ENCODE assay signal across 10 cellular contexts in genomic region chr10:125155101-125155500, GRCh38. TPM values are rescaled to one million over a fixed set of nuclear protein-coding genes. Genes with fewer than 3 reads are reported as not detected.
DNase-seq lines count a peak whose midpoint lies in the region; ATAC-seq and TF ChIP-seq lines count a peak whose summit lies in the region.
"Had no signal": no experiment of that assay in that cellular context is flagged by ENCODE, and none has a peak within 500 bp of the region (broad histone marks: within the 10 kb centered on the region; RNA-seq: fewer than 3 reads in every experiment).

No MANE protein-coding gene starts in this region.

- H4K91ac ChIP-seq in IMR-90 (ENCODE audit: insufficient read depth, low read depth, low read length) = no peak overlapping the region

- intact Hi-C loops in IMR-90 (cut with micrococcal nuclease) = loop anchor here (5.0 kb wide), 2 partner anchors 158 to 472 kb away; no protein-coding TSS in a partner anchor
- intact Hi-C loops in lower leg skin (cut with DNase I; ENCODE audit: low total_unique reads) = no loop called here

- TF ChIP-seq RAD21 in IMR-90 (IDR thresholded peaks at IDR 0.05; ENCODE audit: low read length) = no peak

- TF ChIP-seq CTCF in IMR-90 (conservative IDR thresholded peaks at IDR 0.05; ENCODE audit: low read depth, low read length) (no peak), thoracic aorta (IDR thresholded peaks at IDR 0.05) (no peak), lower leg skin (IDR thresholded peaks at IDR 0.05) (no peak)

- H3K79me2 ChIP-seq in mesendoderm (ENCODE audit: control insufficient read depth, insufficient read depth, low read length) = peaks cover 90% of the 10 kb centered on the region

- H3K4ac ChIP-seq in IMR-90 (ENCODE audit: low read depth, low read length) (peak overlapping the region; percentile 54; the same call in 1 of the 2 replicates), mesendoderm (ENCODE audit: low read depth, low read length) (no peak overlapping the region)

- peak overlapping the region; percentile 48; the same call in 1 of the 2 replicates for H3K23ac ChIP-seq in IMR-90 (ENCODE audit: low read depth, low read length)
- no peak overlapping the region for H3K23ac ChIP-seq in mesendoderm (ENCODE audit: low read length)

- dilution Hi-C loops in IMR-90 (cut with HindIII; ENCODE audit: low sequenced_read_pairs, unreplicated experiment) = no loop called here

- no peak overlapping the region for H2BK15ac ChIP-seq in IMR-90 (ENCODE audit: low read depth, low read length)
- H2BK15ac ChIP-seq in mesendoderm (replicated peaks; ENCODE audit: low read depth) = no peak overlapping the region

- peaks cover 78% of the 10 kb centered on the region for H4K20me1 ChIP-seq in IMR-90 (ENCODE audit: insufficient read depth, low read length)

- no peaks in the 10 kb centered on the region for H3K27me3 ChIP-seq in IMR-90 (ENCODE audit: control insufficient read depth, insufficient read depth, low read length)
- no peaks in the 10 kb centered on the region for H3K27me3 ChIP-seq in ectodermal cell (ENCODE audit: control insufficient read depth, insufficient read depth, low read length, poor library complexity, severe bottlenecking)
- H3K27me3 ChIP-seq in mesendoderm (ENCODE audit: insufficient read depth, low read length, poor library complexity) = no peaks in the 10 kb centered on the region
- no peaks in the 10 kb centered on the region for H3K27me3 ChIP-seq in thoracic aorta (replicated peaks; ENCODE audit: insufficient read depth)

- H3K4me3 ChIP-seq in IMR-90 (ENCODE audit: insufficient read depth, low read depth, low read length) (no peak overlapping the region), ectodermal cell (ENCODE audit: insufficient read depth, low read depth, low read length) (no peak overlapping the region), mesendoderm (ENCODE audit: low read length) (no peak overlapping the region), thoracic aorta (peak overlapping the region; percentile 42), lower leg skin (ENCODE audit: low read depth, poor library complexity, severe bottlenecking) (no peak overlapping the region)

- CTCF ChIA-PET in IMR-90 (lab: Yijun Ruan, JAX) = interaction anchor here (1.9 kb wide), 1 partner anchor 10 kb away, joined by 7 read pairs; no protein-coding TSS in a partner anchor

- POLR2A ChIA-PET in IMR-90 (lab: Charles Lee; ENCODE audit: unreplicated experiment) = no interaction called here

- H3K9me3 ChIP-seq in IMR-90 (ENCODE audit: control insufficient read depth, insufficient read depth, low read length) = no peaks in the 10 kb centered on the region
- no peaks in the 10 kb centered on the region for H3K9me3 ChIP-seq in ectodermal cell (ENCODE audit: control insufficient read depth, low read length)
- H3K9me3 ChIP-seq in thoracic aorta = no peaks in the 10 kb centered on the region

- no TSS peak for BruUV-seq in IMR-90 (replicated peaks; lab: Mats Ljungman, UMichigan)

- H3K56ac ChIP-seq in IMR-90 (ENCODE audit: extremely low read depth, insufficient read depth, low read length) = no peak overlapping the region
- H3K56ac ChIP-seq in mesendoderm (ENCODE audit: low read length) = peak overlapping the region; percentile 72

- WGBS in IMR-90 (ENCODE audit: extremely low coverage in 2 of 2, insufficient read length in 1 of 2), 2 experiments = 37% methylated on average over 7 of the region's 8 CpGs; no CpG with 5 or more reads in 1 of the 2 experiments
- 4 to 5% methylated on average over 8 of the region's 8 CpGs for WGBS in ectodermal cell, 2 experiments
- no CpG with 5 or more reads among the region's 8 CpGs for WGBS in mesendoderm (ENCODE audit: extremely low coverage, insufficient coverage, low lambda C conversion rate)
- WGBS in lower leg skin, 2 donors = 56 to 63% methylated on average over 8 of the region's 8 CpGs

- TF ChIP-seq POLR2A in IMR-90 (IDR thresholded peaks at IDR 0.05; ENCODE audit: low read depth, low read length) (no peak), lower leg skin (IDR thresholded peaks at IDR 0.05) (no peak)

- peaks cover 10% of the 10 kb centered on the region for H3K36me3 ChIP-seq in IMR-90 (ENCODE audit: control insufficient read depth, insufficient read depth, low read length)
- peaks cover 5% of the 10 kb centered on the region for H3K36me3 ChIP-seq in ectodermal cell (ENCODE audit: control insufficient read depth, insufficient read depth, low read length)
- H3K36me3 ChIP-seq in mesendoderm (ENCODE audit: control insufficient read depth, insufficient read depth, low read length) = peaks cover 4% of the 10 kb centered on the region
- H3K36me3 ChIP-seq in thoracic aorta = peaks cover 7% of the 10 kb centered on the region

- peak overlapping the region; percentile 20; the same call in 1 of the 2 replicates for H3K27ac ChIP-seq in IMR-90 (ENCODE audit: insufficient read depth, low read length)
- peak overlapping the region; percentile 30 for H3K27ac ChIP-seq in ectodermal cell (ENCODE audit: insufficient read depth, low read depth, low read length, poor library complexity, severe bottlenecking)
- H3K27ac ChIP-seq in mesendoderm (ENCODE audit: low read depth, low read length) = no peak overlapping the region
- peak overlapping the region; percentile 7 to 49 for H3K27ac ChIP-seq in thoracic aorta

- H3K14ac ChIP-seq in IMR-90 (replicated peaks; ENCODE audit: low read depth, low read length) = no peak overlapping the region

- H4K8ac ChIP-seq in IMR-90 (ENCODE audit: low read depth in 2 of 2, low read length in 2 of 2) (no peak overlapping the region), mesendoderm (ENCODE audit: low read depth, low read length) (no peak overlapping the region)

- H2BK120ac ChIP-seq in IMR-90 (ENCODE audit: low read depth, low read length) = no peak overlapping the region
- H2BK120ac ChIP-seq in mesendoderm (ENCODE audit: low read depth, low read length) = no peak overlapping the region

- no peak overlapping the region for H2AK9ac ChIP-seq in IMR-90 (replicated peaks; ENCODE audit: low read depth, low read length, poor library complexity)

- ATAC-seq in IMR-90 (ENCODE audit: low read depth) = no peak
- ATAC-seq in thoracic aorta (ENCODE audit: insufficient number of reproducible peaks, low FRiP score, low read depth) = no peak
- ATAC-seq in GM21423 (IDR thresholded peaks at IDR 0.05; ENCODE audit: unreplicated experiment) = no peak
- ATAC-seq in GM18868 (IDR thresholded peaks at IDR 0.05; ENCODE audit: unreplicated experiment) = no peak
- ATAC-seq: activated naive CD8-positive, alpha-beta T cell treated with anti-CD3 and anti-CD28 coated beads, Interleukin-2, amount 50 U/mL, for 24 hours had no signal

- H3K18ac ChIP-seq in IMR-90 (ENCODE audit: low read depth, low read length) (no peak overlapping the region), mesendoderm (ENCODE audit: low read length) (no peak overlapping the region)

- in situ Hi-C loops in IMR-90 (cut with MboI; ENCODE audit: low sequenced_read_pairs) = loop anchor here (10.0 kb wide), 1 partner anchor 100 kb away; no protein-coding TSS in a partner anchor

- H3K9ac ChIP-seq in IMR-90 (ENCODE audit: low read depth, low read length) = no peak overlapping the region
- H3K9ac ChIP-seq in mesendoderm (ENCODE audit: low read length) = peak overlapping the region; percentile 54

- H2AFZ ChIP-seq in IMR-90 (replicated peaks; ENCODE audit: low read length, poor library complexity) = no peak overlapping the region

- H3K79me1 ChIP-seq in IMR-90 (ENCODE audit: low read depth in 1 of 2, low read length in 2 of 2) = peaks cover 0 to 42% of the 10 kb centered on the region in 2 experiments; a peak in 2 of 4 replicates
- H3K79me1 ChIP-seq in mesendoderm (ENCODE audit: low read length) = peaks cover 4% of the 10 kb centered on the region

- peaks cover 14% of the 10 kb centered on the region for H3K9me1 ChIP-seq in IMR-90 (ENCODE audit: insufficient read depth, low read length)

- DNase-seq in IMR-90 = no peak
- DNase-seq in mesendoderm = peak; percentile 64
- DNase-seq in thoracic aorta (ENCODE audit: low spot score) = no peak
- no peak for DNase-seq in lower leg skin (ENCODE audit: low spot score in 2 of 2)
- DNase-seq in activated CD8-positive, alpha-beta memory T cell treated with anti-CD3 and anti-CD28 coated beads for 24 hours = no peak
- DNase-seq: activated naive CD8-positive, alpha-beta T cell treated with anti-CD3 and anti-CD28 coated beads, Interleukin-2, amount 50 U/mL, for 24 hours; NCI-H2081 treated with DMSO at 0.1 percent for 48 hours had no signal

- H2AK5ac ChIP-seq in IMR-90 (ENCODE audit: low read depth, low read length) (no peak overlapping the region), mesendoderm (ENCODE audit: low read length) (no peak overlapping the region)

- no peak overlapping the region for H2BK20ac ChIP-seq in IMR-90 (ENCODE audit: low read depth, low read length)

- H3K4me1 ChIP-seq in IMR-90 (ENCODE audit: control insufficient read depth, insufficient read depth, low read length) = peaks cover 23% of the 10 kb centered on the region
- H3K4me1 ChIP-seq in ectodermal cell (ENCODE audit: control insufficient read depth, insufficient read depth, low read length) = peaks cover 63% of the 10 kb centered on the region
- peaks cover 45% of the 10 kb centered on the region for H3K4me1 ChIP-seq in mesendoderm (ENCODE audit: control insufficient read depth, low read depth, low read length)
- peaks cover 57 to 78% of the 10 kb centered on the region in 2 donors for H3K4me1 ChIP-seq in thoracic aorta (ENCODE audit: control insufficient read depth in 1 of 2, low read depth in 2 of 2)

- H3K4me2 ChIP-seq in IMR-90 (ENCODE audit: low read depth, low read length) (peak overlapping the region; percentile 58), mesendoderm (ENCODE audit: low read length) (peak overlapping the region; percentile 26)

- no peak overlapping the region for H2BK5ac ChIP-seq in IMR-90 (ENCODE audit: low read depth, low read length, poor library complexity, severe bottlenecking)
- no peak overlapping the region for H2BK5ac ChIP-seq in mesendoderm (ENCODE audit: low read length)

- H4K5ac ChIP-seq in IMR-90 (ENCODE audit: low read depth, low read length) (no peak overlapping the region), mesendoderm (ENCODE audit: low read length) (no peak overlapping the region)

TF ChIP-seq in IMR-90, 13 proteins besides CTCF, POLR2A, EP300 and RAD21 (continues in another document):
- TF ChIP-seq MXI1 (IDR thresholded peaks at IDR 0.05; ENCODE audit: borderline replicate concordance, low read depth, low read length) (no peak), NFE2L2 (IDR thresholded peaks at IDR 0.05; ENCODE audit: low read depth, low read length) (no peak), MAFK (IDR thresholded peaks at IDR 0.05; ENCODE audit: low read depth, low read length) (no peak)

RNA-seq across cellular contexts. Expression of gene CTBP2, which starts 5.3 kb away (rescaled TPM):
- total RNA-seq in IMR-90 (2012; rRNA removed) (74.2 and 81.0 TPM in 2 replicates), thoracic aorta (10 to 100 TPM; 62.8 to 80.6 TPM), lower leg skin (10 to 100 TPM; 30.3 to 39.5 (median 32.2) TPM)
- 80.2 and 86.6 TPM in 2 replicates for polyA plus RNA-seq in IMR-90 (2012; rRNA removed)
- polyA plus RNA-seq in IMR-90 (2012; cell fraction: cytosol; rRNA removed) = 63.0 and 104 TPM in 2 replicates
- polyA plus RNA-seq in IMR-90 (2012; cell fraction: nucleus; rRNA removed; ENCODE audit: low replicate concordance) = 167 and 220 TPM in 2 replicates
- polyA plus RNA-seq in ectodermal cell (2013, experiment 1 of 4) = 97.3 TPM
- polyA plus RNA-seq in ectodermal cell (2013, experiment 2 of 4) = 79.5 TPM
- 94.3 TPM for polyA plus RNA-seq in ectodermal cell (2013, experiment 3 of 4)
- 95.7 TPM for polyA plus RNA-seq in ectodermal cell (2013, experiment 4 of 4)
- polyA plus RNA-seq in mesendoderm (2013, experiment 1 of 2) = 135 TPM
- polyA plus RNA-seq in mesendoderm (2013, experiment 2 of 2) = 136 TPM
